6 cellular contexts compared by ENCODE assay signal in genomic region chr17:38747385-38748328, GRCh38. TPM values are rescaled to one million over a fixed set of nuclear protein-coding genes. Genes with fewer than 3 reads are reported as not detected.
DNase-seq lines count a peak whose midpoint lies in the region; ATAC-seq and TF ChIP-seq lines count a peak whose summit lies in the region.

No MANE protein-coding gene starts in this region.

- H3K36me3 ChIP-seq in colonic mucosa, result no peaks in the 10 kb centered on the region

- H3K27ac ChIP-seq in colonic mucosa, result peak overlapping the region; percentile 86

- TF ChIP-seq CTCF in colonic mucosa (IDR thresholded peaks at IDR 0.05) (no peak), progenitor cell of endocrine pancreas (IDR thresholded peaks at IDR 0.05; ENCODE audit: unreplicated experiment) (peak; percentile 35)

- peak overlapping the region; percentile 87 to 89 for H3K9ac ChIP-seq in colonic mucosa (ENCODE audit: low read depth in 2 of 2, low read length in 2 of 2)

- ATAC-seq in GM19455 (IDR thresholded peaks at IDR 0.05; ENCODE audit: unreplicated experiment), result no peak

- peak; percentile 45 for DNase-seq in stimulated activated CD4-positive, alpha-beta T cell treated with anti-CD3 and anti-CD28 coated beads, Interleukin-15, amount 100 ng/mL, for 24 hours
- DNase-seq in stimulated activated CD4-positive, alpha-beta T cell treated with anti-CD3 and anti-CD28 coated beads, Interleukin-12 subunit alpha, Interleukin-12 subunit beta, amount 100 ng/mL, for 4 hours, result no peak
- peak; percentile 71 for DNase-seq in colonic mucosa
- peak; percentile 32 for DNase-seq in progenitor cell of endocrine pancreas (ENCODE audit: low spot score, unreplicated experiment)
- no peak for DNase-seq in NCI-H226

- no peaks in the 10 kb centered on the region for H3K9me3 Mint-ChIP-seq in progenitor cell of endocrine pancreas (ENCODE audit: low read depth)

- peaks cover 13% of the 10 kb centered on the region for H3K4me1 ChIP-seq in colonic mucosa

- H3K27ac Mint-ChIP-seq in progenitor cell of endocrine pancreas, result peak overlapping the region; percentile 89

- H3K27me3 Mint-ChIP-seq in progenitor cell of endocrine pancreas, result no peaks in the 10 kb centered on the region

- no peaks in the 10 kb centered on the region for H3K36me3 Mint-ChIP-seq in progenitor cell of endocrine pancreas (ENCODE audit: insufficient read depth)

- intact Hi-C loops in colonic mucosa (cut with DNase I), result no loop called here

- no peaks in the 10 kb centered on the region for H3K27me3 ChIP-seq in colonic mucosa

- peaks cover 55% of the 10 kb centered on the region for H3K4me1 Mint-ChIP-seq in progenitor cell of endocrine pancreas (ENCODE audit: low read depth)

- peak overlapping the region; percentile 80 for H3K4me3 ChIP-seq in colonic mucosa

- no peaks in the 10 kb centered on the region for H3K9me3 ChIP-seq in colonic mucosa

- peak overlapping the region; percentile 90 for H3K4me3 Mint-ChIP-seq in progenitor cell of endocrine pancreas (ENCODE audit: low read depth)

RNA-seq across cellular contexts. Expression of gene PCGF2, which starts 0.5 kb away (rescaled TPM):
- total RNA-seq in colonic mucosa, result 10 to 100 TPM; 27.2 to 45.5 TPM
- 109 and 112 TPM in 2 replicates for total RNA-seq in progenitor cell of endocrine pancreas

RNA-seq across cellular contexts. Expression of gene PSMB3, which starts 4.9 kb away (rescaled TPM):
- total RNA-seq in colonic mucosa, result 100 to 1,000 TPM; 160 to 253 TPM
- total RNA-seq in progenitor cell of endocrine pancreas, result 134 and 138 TPM in 2 replicates

RNA-seq across cellular contexts. Expression of gene CISD3, which starts 17.5 kb away (rescaled TPM):
- total RNA-seq in colonic mucosa (100 to 1,000 TPM in 1 of 2 donors, 10 to 100 TPM in 1; 82.2 to 152 TPM), progenitor cell of endocrine pancreas (5.1 and 5.9 TPM in 2 replicates)

RNA-seq across cellular contexts. Expression of gene MLLT6, which starts 42.6 kb away (rescaled TPM):
- 100 to 1,000 TPM in 1 of 2 donors, 10 to 100 TPM in 1; 74.1 to 109 TPM for total RNA-seq in colonic mucosa
- total RNA-seq in progenitor cell of endocrine pancreas, result 147 and 155 TPM in 2 replicates

RNA-seq across cellular contexts. Expression of gene PIP4K2B, which starts 51.7 kb away (rescaled TPM):
- 10 to 100 TPM; 16.8 to 19.6 TPM for total RNA-seq in colonic mucosa
- total RNA-seq in progenitor cell of endocrine pancreas, result 66.8 and 77.8 TPM in 2 replicates

Comparison
In these comparisons a context has a peak if more than half of its experiments do, and no peak if none do; other contexts are left out.
1. DNase-seq: peak in stimulated activated CD4-positive, alpha-beta T cell treated with anti-CD3 and anti-CD28 coated beads, Interleukin-15, amount 100 ng/mL, for 24 hours (single experiment), colonic mucosa (single experiment) and progenitor cell of endocrine pancreas (single experiment); none in stimulated activated CD4-positive, alpha-beta T cell treated with anti-CD3 and anti-CD28 coated beads, Interleukin-12 subunit alpha, Interleukin-12 subunit beta, amount 100 ng/mL, for 4 hours (single experiment) and NCI-H226 (single experiment).
2. RNA of gene CISD3, which starts 17.5 kb away (total RNA-seq): 82.2 to 152 TPM in colonic mucosa; 5.1 to 5.9 TPM in progenitor cell of endocrine pancreas; every median in the first group is over 10 times any median in the second.